ENCODE assay signal across 8 cellular contexts in the genomic region with DNA sequence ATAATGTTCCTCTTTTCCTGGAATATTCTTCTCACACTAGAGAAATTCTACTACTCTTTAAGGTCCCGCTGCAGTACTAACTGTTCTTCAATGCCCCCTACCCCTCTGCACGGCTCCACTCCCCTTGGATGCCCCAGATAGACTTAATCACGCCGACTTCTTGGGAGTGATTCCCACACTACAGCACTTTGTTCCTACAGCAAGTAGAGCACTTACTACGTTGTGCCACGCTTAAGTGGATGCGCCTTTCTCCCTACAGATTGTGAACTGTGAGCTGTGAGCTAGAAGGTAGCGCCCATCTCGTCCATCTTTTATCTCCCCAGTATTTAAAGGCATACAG. TPM values are rescaled to one million over a fixed set of nuclear protein-coding genes. Genes with fewer than 3 reads are reported as not detected.
DNase-seq lines count a peak whose midpoint lies in the region; ATAC-seq and TF ChIP-seq lines count a peak whose summit lies in the region.

No MANE protein-coding gene starts in this region.

- 67% methylated on average over 9 of the region's 9 CpGs for WGBS in esophagus muscularis mucosa

- H3K36me3 ChIP-seq in RWPE2 (ENCODE audit: low read depth) (peaks cover 39% of the 10 kb centered on the region), esophagus muscularis mucosa (peaks cover 11 to 45% (median 40%) of the 10 kb centered on the region in 4 donors), rectal smooth muscle tissue (ENCODE audit: control insufficient read depth, insufficient read depth, low read length) (peaks cover 18% of the 10 kb centered on the region)

- TF ChIP-seq POLR2A in esophagus muscularis mucosa (IDR thresholded peaks at IDR 0.05; ENCODE audit: low read depth) = no peak

- H3K4me3 ChIP-seq in GM12875 (ENCODE audit: low read depth, low read length) = peak overlapping the region; percentile 66
- H3K4me3 ChIP-seq in RWPE2 (ENCODE audit: severe bottlenecking) = peak overlapping the region; percentile 89
- peak overlapping the region; percentile 70 to 84 (median 80) for H3K4me3 ChIP-seq in esophagus muscularis mucosa
- peak overlapping the region; percentile 94 for H3K4me3 ChIP-seq in rectal smooth muscle tissue (ENCODE audit: low read length)

- TF ChIP-seq EP300 in esophagus muscularis mucosa (IDR thresholded peaks at IDR 0.05) = no peak

- no peaks in the 10 kb centered on the region for H3K27me3 ChIP-seq in RWPE2 (ENCODE audit: insufficient read depth, poor library complexity, severe bottlenecking)
- H3K27me3 ChIP-seq in esophagus muscularis mucosa = no peaks in the 10 kb centered on the region
- no peaks in the 10 kb centered on the region for H3K27me3 ChIP-seq in rectal smooth muscle tissue (ENCODE audit: control insufficient read depth, insufficient read depth, low read length)

- H3K4me1 ChIP-seq in RWPE2 (ENCODE audit: insufficient read depth, poor library complexity, severe bottlenecking) (peaks cover 23% of the 10 kb centered on the region), esophagus muscularis mucosa (peaks cover 35 to 55% (median 52%) of the 10 kb centered on the region in 4 donors), rectal smooth muscle tissue (ENCODE audit: control insufficient read depth, insufficient read depth, low read length) (peaks cover 36% of the 10 kb centered on the region)

- H3K9me3 ChIP-seq in RWPE2 (ENCODE audit: severe bottlenecking) (peaks cover 19% of the 10 kb centered on the region), esophagus muscularis mucosa (peaks cover 6 to 30% (median 19%) of the 10 kb centered on the region in 4 donors)

- ATAC-seq in RWPE2 (ENCODE audit: low read depth) (no peak; the same call in 1 of the 3 replicates), HG03520 (IDR thresholded peaks at IDR 0.05; ENCODE audit: unreplicated experiment) (no peak)

- DNase-seq in RWPE2 (ENCODE audit: low spot score) = no peak
- DNase-seq in esophagus muscularis mucosa (ENCODE audit: extremely low spot score) = no peak
- DNase-seq in NCI-H2107 treated with DMSO at 0.1 percent for 48 hours (lab: John Stamatoyannopoulos, UW; ENCODE audit: unreplicated experiment) = no peak
- DNase-seq in NCI-H1694 treated with DMSO at 0.1 percent for 48 hours (lab: John Stamatoyannopoulos, UW) = no peak
- DNase-seq in dermis blood vessel endothelial cell = no peak

- H3K27ac ChIP-seq in RWPE2 (ENCODE audit: poor library complexity, severe bottlenecking) (peak overlapping the region; percentile 81), esophagus muscularis mucosa (replicated peaks in 1 of 4) (peak overlapping the region; percentile 90 to 99 (median 96)), rectal smooth muscle tissue (ENCODE audit: low read depth, low read length) (peak overlapping the region; percentile 80)

- no peak for TF ChIP-seq CTCF in GM12875 (IDR thresholded peaks at IDR 0.05; ENCODE audit: borderline replicate concordance, insufficient read depth, low read depth, low read length)
- no peak for TF ChIP-seq CTCF in RWPE2 (IDR thresholded peaks at IDR 0.05; ENCODE audit: poor library complexity, severe bottlenecking)
- TF ChIP-seq CTCF in esophagus muscularis mucosa (IDR thresholded peaks at IDR 0.05) = no peak

- peak overlapping the region; percentile 83 for H3K9ac ChIP-seq in rectal smooth muscle tissue (ENCODE audit: low read length)

- intact Hi-C loops in esophagus muscularis mucosa (cut with DNase I) = loop anchor here (5.0 to 10.0 kb wide), 2 partner anchors 35 to 117 kb away; a partner anchor contains a TSS

RNA-seq across cellular contexts. Expression of a gene that starts 2.2 kb away (rescaled TPM):
- total RNA-seq in esophagus muscularis mucosa = 10 to 100 TPM; 13.7 to 36.8 (median 16.4) TPM
- total RNA-seq in dermis blood vessel endothelial cell = 30.7 and 37.6 TPM in 2 replicates

RNA-seq across cellular contexts. Expression of a gene that starts 23.3 kb away (rescaled TPM):
- total RNA-seq in esophagus muscularis mucosa (10 to 100 TPM; 59.8 to 75.7 (median 69.4) TPM), dermis blood vessel endothelial cell (65.7 and 133 TPM in 2 replicates)

RNA-seq across cellular contexts. Expression of a gene that starts 57.1 kb away (rescaled TPM):
- total RNA-seq in esophagus muscularis mucosa = 10 to 100 TPM; 16.7 to 24.1 (median 20.9) TPM
- total RNA-seq in dermis blood vessel endothelial cell = 0.60 and 1.7 TPM in 2 replicates
